In the genomic region with DNA sequence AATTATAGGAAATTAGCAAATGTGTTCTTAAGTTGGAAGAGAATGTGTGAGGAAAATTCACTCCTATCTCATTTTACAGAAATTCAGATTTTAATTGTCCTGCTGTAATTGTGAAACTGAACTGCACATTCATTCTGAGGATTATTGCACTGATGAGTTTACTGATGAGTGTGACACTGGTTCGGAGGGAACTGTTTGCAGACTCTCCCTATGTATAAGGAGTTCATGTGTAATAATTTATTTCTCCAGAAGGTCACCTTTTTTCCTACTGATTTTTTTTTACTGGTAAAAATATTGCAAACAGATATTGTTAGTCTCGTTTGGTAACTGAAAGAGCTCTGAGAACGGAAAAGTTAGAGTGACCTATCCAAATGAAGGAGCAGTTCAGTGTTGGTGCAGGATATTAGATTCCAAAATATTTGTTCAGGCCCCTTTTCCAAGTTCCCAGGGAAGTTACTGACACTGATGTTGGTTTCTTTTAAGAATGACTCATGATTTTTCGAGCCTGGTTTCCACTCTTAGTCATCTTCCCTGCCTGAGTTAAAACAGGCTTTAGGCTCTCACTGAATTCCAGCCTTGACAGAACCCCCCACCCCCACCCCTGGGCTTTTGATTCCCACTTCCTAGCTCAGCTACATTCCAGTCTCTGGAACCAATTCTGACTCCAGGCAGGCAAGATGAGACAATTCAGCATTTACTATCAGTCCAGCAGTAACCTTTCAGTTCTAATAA, we compare ENCODE assay signal across 9 cellular contexts. TPM values are rescaled to one million over a fixed set of nuclear protein-coding genes. Genes with fewer than 3 reads are reported as not detected.
A peak's percentile ranks its signal among the peaks of the same experiment; 100 is the strongest.
DNase-seq lines count a peak whose midpoint lies in the region; ATAC-seq, FAIRE-seq and TF ChIP-seq lines count a peak whose summit lies in the region.
"Had no signal": no experiment of that assay in that cellular context is flagged by ENCODE, and none has a peak within 500 bp of the region (broad histone marks: within the 10 kb centered on the region; RNA-seq: fewer than 3 reads in every experiment).

No MANE protein-coding gene starts in this region.

- H3K27me3 ChIP-seq in keratinocyte (ENCODE audit: control insufficient read depth, extremely low read depth, insufficient read depth, low read length) = no peaks in the 10 kb centered on the region

- peaks cover 69% of the 10 kb centered on the region for H3K4me1 Mint-ChIP-seq in activated CD4-positive, alpha-beta T cell treated with anti-CD3 and anti-CD28 coated beads for 36 hours
- H3K4me1 Mint-ChIP-seq in MCF 10A (ENCODE audit: insufficient read depth, unreplicated experiment) = peaks cover 36% of the 10 kb centered on the region

- peaks cover 0 to 3% of the 10 kb centered on the region in 2 experiments for H3K36me3 ChIP-seq in keratinocyte (ENCODE audit: control insufficient read depth in 2 of 2, extremely low read depth in 1 of 2, insufficient read depth in 2 of 2, low read length in 2 of 2)

- H3K9ac ChIP-seq in keratinocyte (ENCODE audit: control insufficient read depth, extremely low read depth, insufficient read depth, low read length) = peak overlapping the region; percentile 83

- H4K20me1 ChIP-seq in keratinocyte (ENCODE audit: control insufficient read depth, extremely low read depth, insufficient read depth, low read length) = no peaks in the 10 kb centered on the region

- H3K9me1 ChIP-seq in keratinocyte (ENCODE audit: control insufficient read depth, extremely low read depth, insufficient read depth, low read length) = no peaks in the 10 kb centered on the region

- H3K9me3 Mint-ChIP-seq in activated CD4-positive, alpha-beta T cell treated with anti-CD3 and anti-CD28 coated beads for 36 hours (ENCODE audit: low read depth) = peaks cover 5% of the 10 kb centered on the region
- no peaks in the 10 kb centered on the region for H3K9me3 Mint-ChIP-seq in MCF 10A (ENCODE audit: unreplicated experiment)

- dilution Hi-C loops in keratinocyte (cut with MboI; ENCODE audit: extremely low pct_ligation_motif_present, low sequenced_read_pairs) = no loop called here

- ATAC-seq in activated CD4-positive, alpha-beta T cell treated with anti-CD3 and anti-CD28 coated beads for 36 hours = peak; percentile 60
- no peak for ATAC-seq in GM21381 (IDR thresholded peaks at IDR 0.05; ENCODE audit: unreplicated experiment)

- H3K79me2 ChIP-seq in keratinocyte (ENCODE audit: control insufficient read depth, insufficient read depth, low read length) = peaks cover 49% of the 10 kb centered on the region

- intact Hi-C loops in activated CD4-positive, alpha-beta T cell treated with anti-CD3 and anti-CD28 coated beads for 36 hours (cut with DNase I, micrococcal nuclease) = loop anchor here (1.0 to 10.0 kb wide), 10 partner anchors 18 to 1151 kb away; a partner anchor contains a TSS
- intact Hi-C loops in MCF 10A (cut with micrococcal nuclease) = loop anchor here (2.0 kb wide), 1 partner anchor 35 kb away; no protein-coding TSS in a partner anchor

- peak overlapping the region in 2 of 3 experiments; percentile 62 to 66 for H3K4me3 ChIP-seq in keratinocyte (ENCODE audit: control insufficient read depth in 2 of 3, extremely low read depth in 1 of 3, insufficient read depth in 2 of 3, low read depth in 1 of 3, low read length in 3 of 3)

- POLR2A ChIA-PET in activated CD4-positive, alpha-beta T cell treated with anti-CD3 and anti-CD28 coated beads for 36 hours (lab: Charles Lee) = no interaction called here
- POLR2A ChIA-PET in MCF 10A (lab: Yijun Ruan, JAX) = interaction anchor here (0.7 to 5.9 kb wide), 14 partner anchors 11 to 1428 kb away, joined by 3 to 192 read pairs (median 8); a partner anchor contains a TSS

- peaks cover 52% of the 10 kb centered on the region for H3K4me1 ChIP-seq in keratinocyte (ENCODE audit: control insufficient read depth, extremely low read depth, insufficient read depth, low read length)

- no peak for DNase-seq in activated CD4-positive, alpha-beta T cell treated with anti-CD3 and anti-CD28 coated beads for 36 hours
- DNase-seq in activated CD4-positive, alpha-beta T cell treated with anti-CD3 and anti-CD28 coated beads, Interleukin-2, amount 50 U/mL, for 1 hour = no peak
- DNase-seq in M059J (ENCODE audit: low read depth) (peak; percentile 98), MCF 10A (ENCODE audit: unreplicated experiment) (peak; percentile 96), keratinocyte (ENCODE audit: low read depth, low spot score) (no peak), superior temporal gyrus (ENCODE audit: extremely low spot score) (peak; percentile 55), NCI-H748 (lab: John Stamatoyannopoulos, UW; ENCODE audit: unreplicated experiment) (no peak)

- H3K4me2 ChIP-seq in keratinocyte (ENCODE audit: control insufficient read depth, extremely low read depth, insufficient read depth, low read depth, low read length) = peak overlapping the region; percentile 91

- CTCF ChIA-PET in activated CD4-positive, alpha-beta T cell treated with anti-CD3 and anti-CD28 coated beads for 36 hours (lab: Charles Lee) = interaction anchor here (0.6 to 2.4 kb wide), 2 partner anchors 17 to 34 kb away, joined by 3 to 11 read pairs; no protein-coding TSS in a partner anchor
- CTCF ChIA-PET in MCF 10A (lab: Yijun Ruan, JAX) = interaction anchor here (0.6 to 4.7 kb wide), 6 partner anchors 14 to 1307 kb away, joined by 3 to 22 read pairs (median 4); a partner anchor contains a TSS

- no peak for TF ChIP-seq CTCF in MCF 10A (IDR thresholded peaks at IDR 0.05; ENCODE audit: unreplicated experiment)
- no peak for TF ChIP-seq CTCF in keratinocyte (optimal IDR thresholded peaks at IDR 0.05 in 1 of 3, IDR thresholded peaks at IDR 0.05 in 1 of 3, conservative IDR thresholded peaks at IDR 0.05 in 1 of 3; ENCODE audit: extremely low read depth in 1 of 3, insufficient read depth in 2 of 3, low read length in 3 of 3)

- peak overlapping the region; percentile 4 for H3K4me3 Mint-ChIP-seq in activated CD4-positive, alpha-beta T cell treated with anti-CD3 and anti-CD28 coated beads for 36 hours
- H3K4me3 Mint-ChIP-seq in MCF 10A (ENCODE audit: unreplicated experiment) = peak overlapping the region; percentile 5

- no peaks in the 10 kb centered on the region for H3K27me3 Mint-ChIP-seq in activated CD4-positive, alpha-beta T cell treated with anti-CD3 and anti-CD28 coated beads for 36 hours
- no peaks in the 10 kb centered on the region for H3K27me3 Mint-ChIP-seq in MCF 10A (ENCODE audit: insufficient read depth, unreplicated experiment)

- no peaks in the 10 kb centered on the region for H3K9me3 ChIP-seq in keratinocyte (ENCODE audit: control insufficient read depth, low read depth, low read length)

- FAIRE-seq in keratinocyte (lab: Jason Lieb, UNC) = peak; percentile 98

- peaks cover 19% of the 10 kb centered on the region for H3K36me3 Mint-ChIP-seq in activated CD4-positive, alpha-beta T cell treated with anti-CD3 and anti-CD28 coated beads for 36 hours (ENCODE audit: low read depth)
- H3K36me3 Mint-ChIP-seq in MCF 10A (ENCODE audit: insufficient read depth, unreplicated experiment) = no peaks in the 10 kb centered on the region

- peak overlapping the region; percentile 85 for H3K27ac Mint-ChIP-seq in activated CD4-positive, alpha-beta T cell treated with anti-CD3 and anti-CD28 coated beads for 36 hours
- H3K27ac Mint-ChIP-seq in MCF 10A (ENCODE audit: low read depth, unreplicated experiment) = peak overlapping the region; percentile 77

- no peak overlapping the region for H2AFZ ChIP-seq in keratinocyte (ENCODE audit: control insufficient read depth, low read length)

- H3K27ac ChIP-seq in keratinocyte (ENCODE audit: control insufficient read depth, insufficient read depth, low read length) = peak overlapping the region; percentile 97
- H3K27ac ChIP-seq: C4-2B had no signal

- BruUV-seq in MCF 10A (replicated peaks; lab: Mats Ljungman, UMichigan) = no TSS peak

RNA-seq across cellular contexts. Expression of a gene that starts 18.4 kb away (rescaled TPM):
- 10 to 100 TPM; 18.7 to 20.3 TPM for total RNA-seq in activated CD4-positive, alpha-beta T cell treated with anti-CD3 and anti-CD28 coated beads for 36 hours
- 39.9 and 64.2 TPM in 2 replicates for total RNA-seq in M059J (2014; rRNA removed; shearing (Covaris generic))
- 25.4 and 31.8 TPM in 2 replicates for total RNA-seq in MCF 10A (2022)
- 55.4 to 64.3 TPM (median 62.4 TPM) in 3 replicates for polyA plus RNA-seq in keratinocyte
- polyA plus RNA-seq in keratinocyte (2011; ENCODE audit: low read depth) = 8.8 TPM
- polyA plus RNA-seq in keratinocyte (2011; cell fraction: cytosol; rRNA removed) = 33.1 and 59.0 TPM in 2 replicates
- 74.5 and 85.6 TPM in 2 replicates for polyA plus RNA-seq in keratinocyte (2011; cell fraction: nucleus; rRNA removed)
- polyA plus RNA-seq in keratinocyte (2012; ENCODE audit: low replicate concordance) = 21.3 and 51.0 TPM in 2 replicates
- 35.5 to 110 TPM (median 88.7 TPM) in 3 replicates for polyA minus RNA-seq in keratinocyte
- polyA minus RNA-seq in keratinocyte (2011; cell fraction: cytosol; rRNA and poly(A)+ RNA removed) = 62.7 TPM
- 108 and 195 TPM in 2 replicates for polyA minus RNA-seq in keratinocyte (2011; cell fraction: nucleus; rRNA and poly(A)+ RNA removed)

Comparison
In these comparisons a context has a peak if more than half of its experiments do, and no peak if none do; other contexts are left out.
1. DNase-seq: peak in M059J (single experiment), MCF 10A (single experiment) and superior temporal gyrus (single experiment); none in activated CD4-positive, alpha-beta T cell treated with anti-CD3 and anti-CD28 coated beads for 36 hours (single experiment), activated CD4-positive, alpha-beta T cell treated with anti-CD3 and anti-CD28 coated beads, Interleukin-2, amount 50 U/mL, for 1 hour (single experiment), keratinocyte (single experiment) and NCI-H748 (single experiment).